ENCODE assay signal across 1 cellular context in genomic region chr15:33722005-33722672, GRCh38.
TF ChIP-seq lines count a peak whose summit lies in the region.

No MANE protein-coding gene starts in this region.

TF ChIP-seq in GM23338, 12 proteins besides CTCF, POLR2A, EP300 and RAD21 (continued from another document):
- TF ChIP-seq REST (IDR thresholded peaks at IDR 0.05; ENCODE audit: unreplicated experiment) = no peak
- TF ChIP-seq JUNB (IDR thresholded peaks at IDR 0.05; ENCODE audit: unreplicated experiment) = no peak
- no peak for TF ChIP-seq POLR2AphosphoS5 (IDR thresholded peaks at IDR 0.05; ENCODE audit: low read depth)
